In genomic region chr9:82149647-82150046, GRCh38 we compare ENCODE assay signal across 15 cellular contexts.
"Had no signal": no experiment of that assay in that cellular context is flagged by ENCODE, and none has a peak within 500 bp of the region (broad histone marks: within the 10 kb centered on the region; RNA-seq: fewer than 3 reads in every experiment).

No MANE protein-coding gene starts in this region.

- ATAC-seq: gastrocnemius medialis; left lobe of liver; natural killer cell treated with Interleukin-12 subunit alpha and Interleukin-12 subunit beta and Interleukin-15 and Interleukin-18, amount 100 ng/mL, for 72 hours; stimulated activated naive B cell treated with anti-CD40 and anti-IgM and Interleukin-4, amounts not matched to agents 10 μg/mL and 1 μg/mL and 100 μg/mL, for 72 hours had no signal

- DNase-seq: activated CD4-positive, alpha-beta T cell treated with anti-CD3 and anti-CD28 coated beads, Interleukin-2, amount 10 ng/mL, durations not matched to agents 7 days and 5 days; activated CD8-positive, alpha-beta memory T cell treated with anti-CD3 and anti-CD28 coated beads for 24 hours; activated naive CD4-positive, alpha-beta T cell; activated naive CD8-positive, alpha-beta T cell treated with anti-CD3 and anti-CD28 coated beads, Interleukin-2, amount 10 ng/mL, durations not matched to agents 7 days and 5 days; dermis blood vessel endothelial cell; endodermal cell; gastrocnemius medialis; heart right ventricle; islet precursor cell; stimulated activated CD4-positive, alpha-beta T cell treated with anti-CD3 and anti-CD28 coated beads, Interleukin-2, amount 100 ng/mL, for 48 hours; stimulated activated naive B cell treated with anti-CD40 and anti-IgM and Interleukin-4, amounts not matched to agents 10 μg/mL and 1 μg/mL and 100 μg/mL, for 72 hours; thyroid gland had no signal

- H3K27ac ChIP-seq: gastrocnemius medialis, parathyroid adenoma, thyroid gland had no signal

- H3K9me3 ChIP-seq: gastrocnemius medialis, heart right ventricle, thyroid gland had no signal

- H3K4me3 ChIP-seq: gastrocnemius medialis, thyroid gland had no signal

- H3K27me3 ChIP-seq: gastrocnemius medialis, thyroid gland had no signal

- H3K36me3 ChIP-seq: gastrocnemius medialis, heart right ventricle, thyroid gland had no signal

- H3K79me2 ChIP-seq: parathyroid adenoma had no signal

- H3K9ac ChIP-seq: parathyroid adenoma had no signal

- H3K4me1 ChIP-seq: gastrocnemius medialis, parathyroid adenoma had no signal

- H2AFZ ChIP-seq: parathyroid adenoma had no signal
